ENCODE assay signal across 1 cellular context in the genomic region with DNA sequence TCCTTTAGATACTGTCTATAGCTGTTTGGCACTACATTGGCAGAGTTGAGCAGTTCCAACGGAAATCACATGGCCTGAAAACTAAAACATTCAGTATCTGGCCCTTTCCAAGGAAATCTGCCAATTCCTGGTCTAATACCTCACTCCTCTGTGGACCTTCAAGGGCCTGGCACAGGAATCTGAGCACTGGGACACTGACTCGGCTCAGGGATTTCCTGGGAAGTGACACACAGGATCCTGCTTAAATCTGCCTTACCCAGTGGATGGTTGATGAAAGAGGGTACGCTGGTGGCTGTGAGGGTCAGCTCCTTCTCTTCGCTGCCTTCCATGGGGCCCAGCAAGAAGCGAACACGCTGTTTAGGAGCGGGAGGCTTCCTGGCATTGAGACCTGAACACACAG.
TF ChIP-seq lines count a peak whose summit lies in the region.

No MANE protein-coding gene starts in this region.

TF ChIP-seq in GM23338, 12 proteins besides CTCF, POLR2A, EP300 and RAD21 (continued from another document):
- no peak for TF ChIP-seq ZNF114 (CRISPR knock-in tag; IDR thresholded peaks at IDR 0.05)
- no peak for TF ChIP-seq CREB1 (CRISPR knock-in tag; IDR thresholded peaks at IDR 0.05; ENCODE audit: low read depth)
- TF ChIP-seq, protein P1, sequence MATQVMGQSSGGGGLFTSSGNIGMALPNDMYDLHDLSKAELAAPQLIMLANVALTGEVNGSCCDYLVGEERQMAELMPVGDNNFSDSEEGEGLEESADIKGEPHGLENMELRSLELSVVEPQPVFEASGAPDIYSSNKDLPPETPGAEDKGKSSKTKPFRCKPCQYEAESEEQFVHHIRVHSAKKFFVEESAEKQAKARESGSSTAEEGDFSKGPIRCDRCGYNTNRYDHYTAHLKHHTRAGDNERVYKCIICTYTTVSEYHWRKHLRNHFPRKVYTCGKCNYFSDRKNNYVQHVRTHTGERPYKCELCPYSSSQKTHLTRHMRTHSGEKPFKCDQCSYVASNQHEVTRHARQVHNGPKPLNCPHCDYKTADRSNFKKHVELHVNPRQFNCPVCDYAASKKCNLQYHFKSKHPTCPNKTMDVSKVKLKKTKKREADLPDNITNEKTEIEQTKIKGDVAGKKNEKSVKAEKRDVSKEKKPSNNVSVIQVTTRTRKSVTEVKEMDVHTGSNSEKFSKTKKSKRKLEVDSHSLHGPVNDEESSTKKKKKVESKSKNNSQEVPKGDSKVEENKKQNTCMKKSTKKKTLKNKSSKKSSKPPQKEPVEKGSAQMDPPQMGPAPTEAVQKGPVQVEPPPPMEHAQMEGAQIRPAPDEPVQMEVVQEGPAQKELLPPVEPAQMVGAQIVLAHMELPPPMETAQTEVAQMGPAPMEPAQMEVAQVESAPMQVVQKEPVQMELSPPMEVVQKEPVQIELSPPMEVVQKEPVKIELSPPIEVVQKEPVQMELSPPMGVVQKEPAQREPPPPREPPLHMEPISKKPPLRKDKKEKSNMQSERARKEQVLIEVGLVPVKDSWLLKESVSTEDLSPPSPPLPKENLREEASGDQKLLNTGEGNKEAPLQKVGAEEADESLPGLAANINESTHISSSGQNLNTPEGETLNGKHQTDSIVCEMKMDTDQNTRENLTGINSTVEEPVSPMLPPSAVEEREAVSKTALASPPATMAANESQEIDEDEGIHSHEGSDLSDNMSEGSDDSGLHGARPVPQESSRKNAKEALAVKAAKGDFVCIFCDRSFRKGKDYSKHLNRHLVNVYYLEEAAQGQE (IDR thresholded peaks at IDR 0.05; ENCODE audit: unreplicated experiment): no peak
- TF ChIP-seq EZH2phosphoT487 (IDR thresholded peaks at IDR 0.05; ENCODE audit: unreplicated experiment): no peak
- TF ChIP-seq, protein P2, sequence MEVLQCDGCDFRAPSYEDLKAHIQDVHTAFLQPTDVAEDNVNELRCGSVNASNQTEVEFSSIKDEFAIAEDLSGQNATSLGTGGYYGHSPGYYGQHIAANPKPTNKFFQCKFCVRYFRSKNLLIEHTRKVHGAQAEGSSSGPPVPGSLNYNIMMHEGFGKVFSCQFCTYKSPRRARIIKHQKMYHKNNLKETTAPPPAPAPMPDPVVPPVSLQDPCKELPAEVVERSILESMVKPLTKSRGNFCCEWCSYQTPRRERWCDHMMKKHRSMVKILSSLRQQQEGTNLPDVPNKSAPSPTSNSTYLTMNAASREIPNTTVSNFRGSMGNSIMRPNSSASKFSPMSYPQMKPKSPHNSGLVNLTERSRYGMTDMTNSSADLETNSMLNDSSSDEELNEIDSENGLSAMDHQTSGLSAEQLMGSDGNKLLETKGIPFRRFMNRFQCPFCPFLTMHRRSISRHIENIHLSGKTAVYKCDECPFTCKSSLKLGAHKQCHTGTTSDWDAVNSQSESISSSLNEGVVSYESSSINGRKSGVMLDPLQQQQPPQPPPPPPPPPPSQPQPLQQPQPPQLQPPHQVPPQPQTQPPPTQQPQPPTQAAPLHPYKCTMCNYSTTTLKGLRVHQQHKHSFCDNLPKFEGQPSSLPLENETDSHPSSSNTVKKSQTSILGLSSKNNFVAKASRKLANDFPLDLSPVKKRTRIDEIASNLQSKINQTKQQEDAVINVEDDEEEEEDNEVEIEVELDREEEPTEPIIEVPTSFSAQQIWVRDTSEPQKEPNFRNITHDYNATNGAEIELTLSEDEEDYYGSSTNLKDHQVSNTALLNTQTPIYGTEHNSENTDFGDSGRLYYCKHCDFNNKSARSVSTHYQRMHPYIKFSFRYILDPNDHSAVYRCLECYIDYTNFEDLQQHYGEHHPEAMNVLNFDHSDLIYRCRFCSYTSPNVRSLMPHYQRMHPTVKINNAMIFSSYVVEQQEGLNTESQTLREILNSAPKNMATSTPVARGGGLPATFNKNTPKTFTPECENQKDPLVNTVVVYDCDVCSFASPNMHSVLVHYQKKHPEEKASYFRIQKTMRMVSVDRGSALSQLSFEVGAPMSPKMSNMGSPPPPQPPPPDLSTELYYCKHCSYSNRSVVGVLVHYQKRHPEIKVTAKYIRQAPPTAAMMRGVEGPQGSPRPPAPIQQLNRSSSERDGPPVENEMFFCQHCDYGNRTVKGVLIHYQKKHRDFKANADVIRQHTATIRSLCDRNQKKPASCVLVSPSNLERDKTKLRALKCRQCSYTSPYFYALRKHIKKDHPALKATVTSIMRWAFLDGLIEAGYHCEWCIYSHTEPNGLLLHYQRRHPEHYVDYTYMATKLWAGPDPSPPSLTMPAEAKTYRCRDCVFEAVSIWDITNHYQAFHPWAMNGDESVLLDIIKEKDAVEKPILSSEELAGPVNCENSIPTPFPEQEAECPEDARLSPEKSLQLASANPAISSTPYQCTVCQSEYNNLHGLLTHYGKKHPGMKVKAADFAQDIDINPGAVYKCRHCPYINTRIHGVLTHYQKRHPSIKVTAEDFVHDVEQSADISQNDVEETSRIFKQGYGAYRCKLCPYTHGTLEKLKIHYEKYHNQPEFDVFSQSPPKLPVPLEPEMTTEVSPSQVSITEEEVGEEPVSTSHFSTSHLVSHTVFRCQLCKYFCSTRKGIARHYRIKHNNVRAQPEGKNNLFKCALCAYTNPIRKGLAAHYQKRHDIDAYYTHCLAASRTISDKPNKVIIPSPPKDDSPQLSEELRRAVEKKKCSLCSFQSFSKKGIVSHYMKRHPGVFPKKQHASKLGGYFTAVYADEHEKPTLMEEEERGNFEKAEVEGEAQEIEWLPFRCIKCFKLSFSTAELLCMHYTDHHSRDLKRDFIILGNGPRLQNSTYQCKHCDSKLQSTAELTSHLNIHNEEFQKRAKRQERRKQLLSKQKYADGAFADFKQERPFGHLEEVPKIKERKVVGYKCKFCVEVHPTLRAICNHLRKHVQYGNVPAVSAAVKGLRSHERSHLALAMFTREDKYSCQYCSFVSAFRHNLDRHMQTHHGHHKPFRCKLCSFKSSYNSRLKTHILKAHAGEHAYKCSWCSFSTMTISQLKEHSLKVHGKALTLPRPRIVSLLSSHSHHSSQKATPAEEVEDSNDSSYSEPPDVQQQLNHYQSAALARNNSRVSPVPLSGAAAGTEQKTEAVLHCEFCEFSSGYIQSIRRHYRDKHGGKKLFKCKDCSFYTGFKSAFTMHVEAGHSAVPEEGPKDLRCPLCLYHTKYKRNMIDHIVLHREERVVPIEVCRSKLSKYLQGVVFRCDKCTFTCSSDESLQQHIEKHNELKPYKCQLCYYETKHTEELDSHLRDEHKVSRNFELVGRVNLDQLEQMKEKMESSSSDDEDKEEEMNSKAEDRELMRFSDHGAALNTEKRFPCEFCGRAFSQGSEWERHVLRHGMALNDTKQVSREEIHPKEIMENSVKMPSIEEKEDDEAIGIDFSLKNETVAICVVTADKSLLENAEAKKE (CRISPR knock-in tag; IDR thresholded peaks at IDR 0.05): no peak
TF ChIP-seq in GM23338: peak in this region for 0.
